1 cellular context compared by ENCODE assay signal in the genomic region with DNA sequence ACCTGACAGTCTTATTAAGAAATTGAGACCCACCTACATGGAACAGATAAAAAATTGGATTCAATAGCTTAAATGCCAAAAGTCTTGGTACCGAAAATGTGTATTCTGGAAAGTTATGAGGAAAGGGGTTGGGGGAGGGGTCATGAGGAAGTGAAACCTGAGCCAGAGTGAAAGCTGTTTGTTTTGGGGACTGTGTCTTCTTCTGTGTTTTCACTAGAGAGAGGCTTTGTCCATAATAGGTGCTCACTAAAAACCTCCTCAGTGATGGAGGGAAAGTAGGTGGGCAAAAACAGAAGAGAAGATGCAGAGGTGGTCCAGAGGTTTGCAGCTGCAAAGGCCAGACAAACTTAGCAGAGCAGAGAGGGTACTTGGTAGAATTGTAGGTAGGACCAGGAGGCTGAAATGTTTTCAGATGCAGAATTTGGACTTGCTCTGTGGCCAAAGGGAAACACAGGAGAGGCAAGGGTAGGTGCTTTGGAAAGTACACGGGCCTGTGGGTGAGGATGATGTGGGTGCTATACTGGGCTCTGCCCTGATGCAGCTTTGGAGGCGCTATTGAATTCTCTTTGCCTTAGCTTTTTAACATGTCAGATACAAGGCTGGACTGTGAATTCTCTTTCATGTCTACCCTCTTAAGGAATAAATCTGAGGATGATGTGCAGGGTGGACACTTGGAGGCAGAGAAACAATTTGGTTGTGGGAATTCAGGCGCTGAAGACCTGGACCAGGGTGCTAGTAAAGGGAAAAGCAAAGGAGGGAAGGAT.
TF ChIP-seq lines count a peak whose summit lies in the region.

No MANE protein-coding gene starts in this region.

TF ChIP-seq in HCT116, 20 proteins besides CTCF, POLR2A, EP300 and RAD21 (continued from another document):
- TF ChIP-seq REST (IDR thresholded peaks at IDR 0.05; ENCODE audit: low read depth) (no peak), YY1 (IDR thresholded peaks at IDR 0.05; ENCODE audit: extremely low read depth, insufficient replicate concordance, low read depth, low read length) (no peak), EZH2phosphoT487 (IDR thresholded peaks at IDR 0.05; ENCODE audit: borderline replicate concordance) (no peak), FOSL1 (IDR thresholded peaks at IDR 0.05; ENCODE audit: low read depth) (no peak), SRF (IDR thresholded peaks at IDR 0.05; ENCODE audit: low read depth) (no peak), CBX3 (IDR thresholded peaks at IDR 0.05; ENCODE audit: low read depth) (no peak), EZH2 (IDR thresholded peaks at IDR 0.05) (no peak), JUND (IDR thresholded peaks at IDR 0.05) (no peak), ZBTB33 (IDR thresholded peaks at IDR 0.05; ENCODE audit: extremely low read depth, insufficient replicate concordance, low read length) (no peak), ELF1 (IDR thresholded peaks at IDR 0.05; ENCODE audit: borderline replicate concordance, low read depth) (no peak), CEBPB (IDR thresholded peaks at IDR 0.05; ENCODE audit: low read depth) (no peak)
- TF ChIP-seq, protein P1, sequence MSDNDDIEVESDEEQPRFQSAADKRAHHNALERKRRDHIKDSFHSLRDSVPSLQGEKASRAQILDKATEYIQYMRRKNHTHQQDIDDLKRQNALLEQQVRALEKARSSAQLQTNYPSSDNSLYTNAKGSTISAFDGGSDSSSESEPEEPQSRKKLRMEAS (IDR thresholded peaks at IDR 0.05): no peak
